In the genomic region with DNA sequence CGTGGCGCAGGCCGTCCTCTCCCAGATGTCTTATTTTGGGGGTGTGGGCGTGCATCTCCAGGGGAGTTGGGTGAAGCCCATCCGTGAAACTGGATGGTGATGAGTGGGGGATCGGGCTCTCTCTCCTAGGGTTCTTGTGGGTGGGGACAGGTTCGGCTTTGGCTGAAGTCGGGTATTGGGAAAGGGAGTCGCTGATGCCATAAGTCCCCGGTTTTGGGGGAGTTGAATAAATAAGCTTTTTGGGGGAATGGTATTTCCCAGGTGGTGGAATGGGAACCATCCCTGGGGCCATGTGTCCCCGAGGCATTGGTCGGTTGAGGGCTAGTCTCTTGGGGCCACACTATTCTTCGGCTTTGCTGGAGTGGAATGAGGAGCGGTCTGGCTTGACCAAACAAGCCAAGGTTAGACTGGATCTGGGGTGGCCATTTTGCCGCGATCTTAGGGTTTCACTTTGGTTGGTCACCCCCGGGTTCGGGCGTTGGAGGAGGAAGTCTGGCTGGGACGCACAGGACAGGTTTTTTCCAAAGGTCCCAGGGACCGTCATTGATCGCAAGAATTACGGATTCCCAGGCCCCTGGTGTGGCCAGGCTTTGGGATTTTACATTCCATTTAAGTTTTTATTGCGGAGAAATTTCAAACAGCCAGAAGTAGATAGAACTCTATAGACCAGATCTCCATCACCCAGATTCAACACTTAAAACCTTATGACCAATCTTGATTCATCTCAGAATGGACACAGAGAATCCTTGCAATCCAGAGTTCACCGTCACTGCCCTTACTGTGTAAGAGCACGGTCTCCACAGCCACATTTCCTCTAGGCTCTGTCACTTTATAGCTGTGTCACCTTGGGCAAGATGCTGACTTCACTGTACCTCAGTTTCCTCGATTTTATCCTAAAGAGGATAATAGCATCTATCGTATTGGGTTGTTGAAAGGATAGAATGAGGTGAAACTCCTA, we compare ENCODE assay signal across 8 cellular contexts. TPM values are rescaled to one million over a fixed set of nuclear protein-coding genes. Genes with fewer than 3 reads are reported as not detected.
A peak's percentile ranks its signal among the peaks of the same experiment; 100 is the strongest.
DNase-seq lines count a peak whose midpoint lies in the region; ATAC-seq and TF ChIP-seq lines count a peak whose summit lies in the region.

No MANE protein-coding gene starts in this region.

- TF ChIP-seq CTCF in AG09309 (IDR thresholded peaks at IDR 0.05; ENCODE audit: control insufficient read depth, insufficient read depth, low read depth, low read length, missing control alignments): no peak
- TF ChIP-seq CTCF in WERI-Rb-1 (IDR thresholded peaks at IDR 0.05; ENCODE audit: low read depth, low read length): no peak
- TF ChIP-seq CTCF in fibroblast of pulmonary artery (IDR thresholded peaks at IDR 0.05; ENCODE audit: low read length, missing control alignments): no peak
- TF ChIP-seq CTCF in progenitor cell of endocrine pancreas (IDR thresholded peaks at IDR 0.05; ENCODE audit: unreplicated experiment): no peak

- peaks cover 3% of the 10 kb centered on the region for H3K9me3 ChIP-seq in WERI-Rb-1 (ENCODE audit: severe bottlenecking)

- H3K9me3 Mint-ChIP-seq in progenitor cell of endocrine pancreas (ENCODE audit: low read depth): peaks cover 26% of the 10 kb centered on the region

- peak; percentile 9 for ATAC-seq in GM21367 (IDR thresholded peaks at IDR 0.05; ENCODE audit: unreplicated experiment)
- ATAC-seq in GM19328 (IDR thresholded peaks at IDR 0.05; ENCODE audit: unreplicated experiment): no peak

- H3K27me3 Mint-ChIP-seq in progenitor cell of endocrine pancreas: no peaks in the 10 kb centered on the region

- peak overlapping the region; percentile 99 for H3K4me3 Mint-ChIP-seq in progenitor cell of endocrine pancreas (ENCODE audit: low read depth)

- peak overlapping the region; percentile 99 for H3K27ac Mint-ChIP-seq in progenitor cell of endocrine pancreas

- H3K4me3 ChIP-seq in AG09309 (ENCODE audit: control insufficient read depth, low read depth, low read length): peak overlapping the region; percentile 99
- H3K4me3 ChIP-seq in WERI-Rb-1 (ENCODE audit: low read depth, low read length): peak overlapping the region; percentile 80
- peak overlapping the region; percentile 85 for H3K4me3 ChIP-seq in fibroblast of pulmonary artery (replicated peaks; ENCODE audit: low read depth, low read length)

- DNase-seq in AG09309 (ENCODE audit: low read depth) (no peak), WERI-Rb-1 (no peak), fibroblast of pulmonary artery (ENCODE audit: low read depth) (peak; percentile 19), progenitor cell of endocrine pancreas (ENCODE audit: low spot score, unreplicated experiment) (no peak), cortex of kidney (lab: John Stamatoyannopoulos, UW) (no peak), NCI-H2081 treated with DMSO at 0.1 percent for 48 hours (lab: John Stamatoyannopoulos, UW) (no peak)

- peaks cover 15% of the 10 kb centered on the region for H3K4me1 Mint-ChIP-seq in progenitor cell of endocrine pancreas (ENCODE audit: low read depth)

- no peaks in the 10 kb centered on the region for H3K27me3 ChIP-seq in WERI-Rb-1 (ENCODE audit: insufficient read depth, low read depth, severe bottlenecking)

- H3K27ac ChIP-seq in WERI-Rb-1: peak overlapping the region; percentile 93

- H3K36me3 ChIP-seq in WERI-Rb-1: peaks cover 2% of the 10 kb centered on the region

- H3K36me3 Mint-ChIP-seq in progenitor cell of endocrine pancreas (ENCODE audit: insufficient read depth): peaks cover 29% of the 10 kb centered on the region

RNA-seq across cellular contexts. Expression of a gene that starts 0.7 kb away (rescaled TPM):
- total RNA-seq in progenitor cell of endocrine pancreas: 25.0 and 27.2 TPM in 2 replicates
